Comparison of ENCODE assay signal across 8 cellular contexts in genomic region chr10:110357252-110357780, GRCh38. TPM values are rescaled to one million over a fixed set of nuclear protein-coding genes. Genes with fewer than 3 reads are reported as not detected.
DNase-seq lines count a peak whose midpoint lies in the region; ATAC-seq and TF ChIP-seq lines count a peak whose summit lies in the region.

No MANE protein-coding gene starts in this region.

- CTCF ChIA-PET in CD8-positive, alpha-beta T cell (lab: Charles Lee), result interaction anchor here (0.5 to 6.2 kb wide), 2 partner anchors 190 to 601 kb away, joined by 3 to 88 read pairs; no protein-coding TSS in a partner anchor

- no peaks in the 10 kb centered on the region for H3K36me3 ChIP-seq in CD8-positive, alpha-beta T cell (ENCODE audit: insufficient read depth, low read length)
- no peaks in the 10 kb centered on the region for H3K36me3 ChIP-seq in effector memory CD4-positive, alpha-beta T cell (ENCODE audit: control insufficient read depth, insufficient read depth, low read length)

- H3K4me1 ChIP-seq in CD8-positive, alpha-beta T cell (ENCODE audit: insufficient read depth, low read length), result peaks cover 9% of the 10 kb centered on the region
- H3K4me1 ChIP-seq in effector memory CD4-positive, alpha-beta T cell (ENCODE audit: control insufficient read depth, insufficient read depth, low read length, poor library complexity, severe bottlenecking), result peaks cover 42% of the 10 kb centered on the region

- intact Hi-C loops in CD8-positive, alpha-beta T cell (cut with DNase I, micrococcal nuclease), result no loop called here

- H3K27me3 ChIP-seq in CD8-positive, alpha-beta T cell (ENCODE audit: insufficient read depth, low read length), result no peaks in the 10 kb centered on the region
- no peaks in the 10 kb centered on the region for H3K27me3 ChIP-seq in effector memory CD4-positive, alpha-beta T cell (replicated peaks; ENCODE audit: control insufficient read depth, insufficient read depth, low read length, poor library complexity, severe bottlenecking)

- H3K9me3 Mint-ChIP-seq in CD8-positive, alpha-beta T cell, result no peaks in the 10 kb centered on the region

- no peak overlapping the region for H3K27ac ChIP-seq in CD8-positive, alpha-beta T cell (ENCODE audit: low read depth, low read length)
- H3K27ac ChIP-seq in effector memory CD4-positive, alpha-beta T cell (ENCODE audit: insufficient read depth, low read length, poor library complexity, severe bottlenecking), result peak overlapping the region; percentile 82

- H3K9me3 ChIP-seq in CD8-positive, alpha-beta T cell (ENCODE audit: low read length), result no peaks in the 10 kb centered on the region
- H3K9me3 ChIP-seq in effector memory CD4-positive, alpha-beta T cell (ENCODE audit: control insufficient read depth, low read length), result no peaks in the 10 kb centered on the region

- peak overlapping the region; percentile 77 for H3K4me3 Mint-ChIP-seq in CD8-positive, alpha-beta T cell

- ATAC-seq in CD8-positive, alpha-beta T cell, result peak; percentile 7
- peak; percentile 20 for ATAC-seq in HG02763 (IDR thresholded peaks at IDR 0.05; ENCODE audit: unreplicated experiment)

- TF ChIP-seq CTCF in CD8-positive, alpha-beta T cell (IDR thresholded peaks at IDR 0.05), result no peak

- peak in 3 of 7 experiments; percentile 21 to 58 (median 35) for DNase-seq in CD8-positive, alpha-beta T cell
- peak; percentile 48 to 52 for DNase-seq in activated CD4-positive, alpha-beta T cell treated with anti-CD3 and anti-CD28 coated beads for 24 hours (ENCODE audit: low read depth in 2 of 2)
- DNase-seq in effector memory CD4-positive, alpha-beta T cell, result peak; percentile 15 to 53 (median 49)
- peak; percentile 62 to 63 (median 62) for DNase-seq in stimulated activated CD4-positive, alpha-beta T cell treated with anti-CD3 and anti-CD28 coated beads, Interleukin-12 subunit alpha, Interleukin-12 subunit beta, amount 100 ng/mL, for 48 hours (ENCODE audit: low read depth in 2 of 3, low spot score in 1 of 3)
- DNase-seq in NK-92 treated with Interleukin-12 subunit alpha and Interleukin-12 subunit beta, amount 100 ng/mL, for 24 hours (lab: John Stamatoyannopoulos, UW), result no peak
- DNase-seq in NCI-H510A (lab: John Stamatoyannopoulos, UW) (no peak), NCI-H1694 (lab: John Stamatoyannopoulos, UW) (no peak)

- POLR2A ChIA-PET in CD8-positive, alpha-beta T cell (lab: Charles Lee), result no interaction called here

- no peaks in the 10 kb centered on the region for H3K27me3 Mint-ChIP-seq in CD8-positive, alpha-beta T cell (ENCODE audit: low read depth)

- H3K27ac Mint-ChIP-seq in CD8-positive, alpha-beta T cell, result peak overlapping the region; percentile 95

- H3K36me3 Mint-ChIP-seq in CD8-positive, alpha-beta T cell, result no peaks in the 10 kb centered on the region

- peaks cover 48% of the 10 kb centered on the region for H3K4me1 Mint-ChIP-seq in CD8-positive, alpha-beta T cell (ENCODE audit: low read depth)

- H3K4me3 ChIP-seq in CD8-positive, alpha-beta T cell (ENCODE audit: low read depth, low read length), result no peak overlapping the region
- H3K4me3 ChIP-seq in effector memory CD4-positive, alpha-beta T cell (ENCODE audit: insufficient read depth, low read depth, low read length, poor library complexity, severe bottlenecking), result peak overlapping the region; percentile 36

RNA-seq across cellular contexts. Expression of gene SMNDC1, which starts 52.6 kb away (rescaled TPM):
- 10 to 100 TPM; 43.3 to 44.8 TPM for total RNA-seq in CD8-positive, alpha-beta T cell

Comparison
In these comparisons a context has a peak if more than half of its experiments do, and no peak if none do; other contexts are left out.
1. DNase-seq: peak in activated CD4-positive, alpha-beta T cell treated with anti-CD3 and anti-CD28 coated beads for 24 hours (2 of 2), effector memory CD4-positive, alpha-beta T cell (3 of 3) and stimulated activated CD4-positive, alpha-beta T cell treated with anti-CD3 and anti-CD28 coated beads, Interleukin-12 subunit alpha, Interleukin-12 subunit beta, amount 100 ng/mL, for 48 hours (3 of 3); none in NK-92 treated with Interleukin-12 subunit alpha and Interleukin-12 subunit beta, amount 100 ng/mL, for 24 hours (single experiment), NCI-H510A (single experiment) and NCI-H1694 (single experiment).